In genomic region chr11:123434262-123434661, GRCh38 we compare ENCODE assay signal across 8 cellular contexts. TPM values are rescaled to one million over a fixed set of nuclear protein-coding genes. Genes with fewer than 3 reads are reported as not detected.
DNase-seq lines count a peak whose midpoint lies in the region; ATAC-seq and TF ChIP-seq lines count a peak whose summit lies in the region.

No MANE protein-coding gene starts in this region.

- H3K36me3 Mint-ChIP-seq in stimulated activated effector memory CD8-positive, alpha-beta T cell treated with anti-CD3 and anti-CD28 coated beads, Interleukin-12 subunit alpha, Interleukin-12 subunit beta, amount 100 ng/mL, for 72 hours = peaks cover 26% of the 10 kb centered on the region
- peaks cover 3 to 6% (median 5%) of the 10 kb centered on the region in 3 donors for H3K36me3 Mint-ChIP-seq in immature natural killer cell

- CTCF ChIA-PET in BJ (lab: Yijun Ruan, JAX) = interaction anchor here (0.6 to 3.5 kb wide), 4 partner anchors 27 to 334 kb away, joined by 3 to 13 read pairs (median 4); no protein-coding TSS in a partner anchor

- peaks cover 59% of the 10 kb centered on the region for H3K4me1 Mint-ChIP-seq in stimulated activated effector memory CD8-positive, alpha-beta T cell treated with anti-CD3 and anti-CD28 coated beads, Interleukin-12 subunit alpha, Interleukin-12 subunit beta, amount 100 ng/mL, for 72 hours
- peaks cover 38 to 49% of the 10 kb centered on the region in 2 donors for H3K4me1 Mint-ChIP-seq in immature natural killer cell

- no peak for ATAC-seq in stimulated activated effector memory CD8-positive, alpha-beta T cell treated with anti-CD3 and anti-CD28 coated beads, Interleukin-12 subunit alpha, Interleukin-12 subunit beta, amount 100 ng/mL, for 72 hours
- ATAC-seq in HG03139 (IDR thresholded peaks at IDR 0.05; ENCODE audit: unreplicated experiment) = no peak
- ATAC-seq in HG02938 (IDR thresholded peaks at IDR 0.05; ENCODE audit: unreplicated experiment) = no peak

- H3K4me3 Mint-ChIP-seq in stimulated activated effector memory CD8-positive, alpha-beta T cell treated with anti-CD3 and anti-CD28 coated beads, Interleukin-12 subunit alpha, Interleukin-12 subunit beta, amount 100 ng/mL, for 72 hours = no peak overlapping the region
- H3K4me3 Mint-ChIP-seq in immature natural killer cell = no peak overlapping the region

- H3K36me3 ChIP-seq in BJ (ENCODE audit: control insufficient read depth, insufficient read depth, low read length) = no peaks in the 10 kb centered on the region

- H3K27me3 Mint-ChIP-seq in immature natural killer cell (ENCODE audit: low read depth in 3 of 3) = peaks cover 0 to 4% (median 3%) of the 10 kb centered on the region in 3 donors

- no peak overlapping the region for H3K27ac Mint-ChIP-seq in stimulated activated effector memory CD8-positive, alpha-beta T cell treated with anti-CD3 and anti-CD28 coated beads, Interleukin-12 subunit alpha, Interleukin-12 subunit beta, amount 100 ng/mL, for 72 hours
- no peak overlapping the region for H3K27ac Mint-ChIP-seq in immature natural killer cell

- no peaks in the 10 kb centered on the region for H3K27me3 ChIP-seq in BJ (ENCODE audit: control insufficient read depth, insufficient read depth, low read length)

- no peaks in the 10 kb centered on the region for H3K9me3 Mint-ChIP-seq in stimulated activated effector memory CD8-positive, alpha-beta T cell treated with anti-CD3 and anti-CD28 coated beads, Interleukin-12 subunit alpha, Interleukin-12 subunit beta, amount 100 ng/mL, for 72 hours
- no peaks in the 10 kb centered on the region for H3K9me3 Mint-ChIP-seq in immature natural killer cell

- TF ChIP-seq CTCF in BJ (IDR thresholded peaks at IDR 0.05; ENCODE audit: insufficient read depth, low read depth, low read length) = peak; percentile 35
- TF ChIP-seq CTCF in GM12865 (IDR thresholded peaks at IDR 0.05; ENCODE audit: insufficient read depth, low read depth, low read length, missing control alignments) = peak; percentile 34

- H3K4me3 ChIP-seq in BJ (ENCODE audit: low read depth, low read length) (no peak overlapping the region), GM12865 (ENCODE audit: low read depth, low read length) (no peak overlapping the region)

- DNase-seq in BJ (ENCODE audit: low read depth) (no peak), GM12865 (ENCODE audit: low read depth) (peak; percentile 62), RPMI7951 (ENCODE audit: low read depth) (peak; percentile 62), fibroblast of peridontal ligament (ENCODE audit: extremely low read depth) (peak; percentile 37), immature natural killer cell (no peak)
- DNase-seq in stimulated activated effector memory CD8-positive, alpha-beta T cell treated with anti-CD3 and anti-CD28 coated beads, Interleukin-12 subunit alpha, Interleukin-12 subunit beta, amount 100 ng/mL, for 72 hours (ENCODE audit: low spot score in 2 of 2) = no peak

- POLR2A ChIA-PET in BJ (lab: Charles Lee) = no interaction called here

RNA-seq across cellular contexts. Expression of gene GRAMD1B, which starts 4.2 kb away (rescaled TPM):
- 8.7 and 11.7 TPM in 2 replicates for polyA plus RNA-seq in BJ (2011; rRNA removed)
- 9.3 and 12.1 TPM in 2 replicates for polyA minus RNA-seq in BJ (2011; rRNA and poly(A)+ RNA removed)
- 14.9 and 16.9 TPM in 2 replicates for total RNA-seq in RPMI7951 (2014; rRNA removed; shearing (Covaris generic))
- 1 to 10 TPM in 2 of 3 donors, under 1 TPM in 1; 0.78 to 3.4 (median 1.5) TPM for polyA plus RNA-seq in immature natural killer cell

Comparison
In these comparisons a context has a peak if more than half of its experiments do, and no peak if none do; other contexts are left out.
1. DNase-seq: peak in GM12865 (single experiment), RPMI7951 (single experiment) and fibroblast of peridontal ligament (single experiment); none in BJ (single experiment), stimulated activated effector memory CD8-positive, alpha-beta T cell treated with anti-CD3 and anti-CD28 coated beads, Interleukin-12 subunit alpha, Interleukin-12 subunit beta, amount 100 ng/mL, for 72 hours (0 of 2) and immature natural killer cell (0 of 3).